In the genomic region with DNA sequence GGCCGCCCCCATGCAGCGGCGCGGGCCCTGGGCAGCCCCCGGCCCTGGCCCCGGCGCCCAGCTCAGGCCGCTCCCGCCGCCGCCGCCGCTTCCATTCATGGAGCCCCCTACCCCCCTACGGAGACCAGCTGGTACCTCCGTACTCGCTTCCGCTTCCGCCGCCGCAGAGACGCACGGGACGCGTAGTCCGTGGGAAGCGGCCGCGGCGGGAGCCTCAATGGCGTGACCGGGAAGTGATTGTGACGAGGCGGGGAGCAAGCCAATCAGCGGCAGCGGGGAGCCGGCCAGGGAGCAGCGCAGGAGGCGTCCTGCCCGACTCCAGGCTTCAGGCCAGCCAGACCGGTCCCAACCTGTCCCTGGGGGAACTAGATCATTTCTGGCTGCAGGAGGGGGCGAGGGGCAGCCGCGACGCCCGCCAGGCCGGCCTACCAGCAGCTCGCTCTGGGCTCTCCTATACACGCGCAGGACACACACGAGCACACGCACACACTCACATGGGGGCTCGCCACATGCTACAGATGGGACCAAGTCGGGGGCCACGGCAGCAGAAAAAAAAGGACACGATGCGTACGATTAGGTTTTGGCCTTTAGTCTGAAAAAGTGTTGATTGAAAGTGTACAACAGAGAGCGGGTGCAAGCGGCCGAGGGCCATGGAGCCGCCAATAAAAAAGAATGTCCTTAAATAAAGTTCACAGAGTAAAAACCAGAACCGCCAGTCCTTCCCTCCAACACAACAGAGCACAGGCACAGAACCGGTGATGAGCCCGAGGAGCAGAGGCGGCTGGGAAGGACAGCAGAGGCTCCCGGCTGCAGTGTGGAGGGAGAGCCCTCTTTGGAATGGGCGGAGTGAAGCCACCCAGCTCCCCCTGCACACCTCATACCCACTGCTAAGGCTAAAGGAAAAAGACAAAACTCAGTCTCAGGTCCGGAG, we compare ENCODE assay signal across 8 cellular contexts. TPM values are rescaled to one million over a fixed set of nuclear protein-coding genes. Genes with fewer than 3 reads are reported as not detected.
DNase-seq lines count a peak whose midpoint lies in the region; ATAC-seq and TF ChIP-seq lines count a peak whose summit lies in the region.

A gene with protein sequence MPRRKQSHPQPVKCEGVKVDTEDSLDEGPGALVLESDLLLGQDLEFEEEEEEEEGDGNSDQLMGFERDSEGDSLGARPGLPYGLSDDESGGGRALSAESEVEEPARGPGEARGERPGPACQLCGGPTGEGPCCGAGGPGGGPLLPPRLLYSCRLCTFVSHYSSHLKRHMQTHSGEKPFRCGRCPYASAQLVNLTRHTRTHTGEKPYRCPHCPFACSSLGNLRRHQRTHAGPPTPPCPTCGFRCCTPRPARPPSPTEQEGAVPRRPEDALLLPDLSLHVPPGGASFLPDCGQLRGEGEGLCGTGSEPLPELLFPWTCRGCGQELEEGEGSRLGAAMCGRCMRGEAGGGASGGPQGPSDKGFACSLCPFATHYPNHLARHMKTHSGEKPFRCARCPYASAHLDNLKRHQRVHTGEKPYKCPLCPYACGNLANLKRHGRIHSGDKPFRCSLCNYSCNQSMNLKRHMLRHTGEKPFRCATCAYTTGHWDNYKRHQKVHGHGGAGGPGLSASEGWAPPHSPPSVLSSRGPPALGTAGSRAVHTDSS (minus strand): TSS at position 109 of the 931 bp plus-strand sequence. CDS start 208 bp downstream, outside the sequence.

- peak within 1 kb of the TSS; percentile 91 to 94 for H3K18ac ChIP-seq in mesenchymal stem cell (ENCODE audit: low read depth in 1 of 2, low read length in 2 of 2)

- peaks cover 52 to 66% of the 10 kb centered on the region in 2 donors for H3K36me3 Mint-ChIP-seq in CD14-positive monocyte

- peak within 1 kb of the TSS; percentile 93 to 98 (median 96) for H3K27ac Mint-ChIP-seq in CD14-positive monocyte

- peaks cover 29% of the 10 kb centered on the region for H3K4me1 Mint-ChIP-seq in CD14-positive monocyte

- peak within 1 kb of the TSS; percentile 70 to 95 for H3K4ac ChIP-seq in mesenchymal stem cell (ENCODE audit: low read depth in 1 of 2, low read length in 2 of 2)

- H3K9me3 ChIP-seq in effector memory CD4-positive, alpha-beta T cell (ENCODE audit: control insufficient read depth, low read length) = no peaks in the 10 kb centered on the region
- H3K9me3 ChIP-seq in mesenchymal stem cell (ENCODE audit: control insufficient read depth, low read length) = no peaks in the 10 kb centered on the region

- H3K23ac ChIP-seq in mesenchymal stem cell (ENCODE audit: low read length in 2 of 2) = peak within 1 kb of the TSS; percentile 34 to 70

- no peak within 1 kb of the TSS for H2BK5ac ChIP-seq in mesenchymal stem cell (ENCODE audit: low read depth, low read length, poor library complexity, severe bottlenecking)

- whole genome bisulfite sequencing in mesenchymal stem cell = 35% methylated on average over 55 of the region's 68 CpGs

- H2AFZ ChIP-seq in mesenchymal stem cell (ENCODE audit: low read depth, low read length) = peak within 1 kb of the TSS; percentile 91

- DNase-seq in CD14-positive monocyte (ENCODE audit: low spot score) = peak; percentile 94
- DNase-seq in HL-60 (ENCODE audit: low read depth in 1 of 2, low spot score in 1 of 2) = peak; percentile 88 to 96
- peak; percentile 20 for DNase-seq in NK-92 (lab: John Stamatoyannopoulos, UW; ENCODE audit: unreplicated experiment)
- peak; percentile 72 to 76 for DNase-seq in activated CD8-positive, alpha-beta memory T cell treated with anti-CD3 and anti-CD28 coated beads for 4 hours (ENCODE audit: low read depth in 2 of 2)
- DNase-seq in effector memory CD4-positive, alpha-beta T cell = peak; percentile 78 to 86 (median 80)
- DNase-seq in mesenchymal stem cell = peak; percentile 97
- peak; percentile 73 for DNase-seq in stimulated activated CD8-positive, alpha-beta memory T cell treated with anti-CD3 and anti-CD28 coated beads, Interleukin-12 subunit alpha, Interleukin-12 subunit beta, amount 100 ng/mL, for 24 hours (ENCODE audit: extremely low read depth)

- TF ChIP-seq CTCF in CD14-positive monocyte (IDR thresholded peaks at IDR 0.05) (no peak), HL-60 (IDR thresholded peaks at IDR 0.05; ENCODE audit: insufficient read depth, low read length) (no peak)

- peak within 1 kb of the TSS; percentile 99 for H3K9ac ChIP-seq in mesenchymal stem cell (ENCODE audit: low read length)

- peaks cover 0 to 2% (median 0%) of the 10 kb centered on the region in 7 donors for H3K9me3 Mint-ChIP-seq in CD14-positive monocyte

- peak; percentile 86 for ATAC-seq in GM19397 (IDR thresholded peaks at IDR 0.05; ENCODE audit: unreplicated experiment)

- H3K27me3 ChIP-seq in HL-60 (ENCODE audit: insufficient read depth, poor library complexity, severe bottlenecking) (no peaks in the 10 kb centered on the region), mesenchymal stem cell (ENCODE audit: control insufficient read depth in 1 of 2, insufficient read depth in 1 of 2, low read length in 2 of 2) (no peaks in the 10 kb centered on the region)
- no peaks in the 10 kb centered on the region for H3K27me3 ChIP-seq in effector memory CD4-positive, alpha-beta T cell (replicated peaks; ENCODE audit: control insufficient read depth, insufficient read depth, low read length, poor library complexity, severe bottlenecking)

- H3K4me3 ChIP-seq in HL-60 (replicated peaks; ENCODE audit: insufficient read depth, low read length) = peak within 1 kb of the TSS; percentile 77
- H3K4me3 ChIP-seq in effector memory CD4-positive, alpha-beta T cell (ENCODE audit: insufficient read depth, low read depth, low read length, poor library complexity, severe bottlenecking) = peak within 1 kb of the TSS; percentile 68
- H3K4me3 ChIP-seq in mesenchymal stem cell (ENCODE audit: insufficient read depth in 1 of 2, low read depth in 1 of 2, low read length in 2 of 2) = peak within 1 kb of the TSS; percentile 76 to 95

- peak within 1 kb of the TSS; percentile 92 for H2BK120ac ChIP-seq in mesenchymal stem cell (ENCODE audit: low read depth, low read length)

- H2BK12ac ChIP-seq in mesenchymal stem cell (ENCODE audit: low read length in 2 of 2) = no peak within 1 kb of the TSS

- H3K4me2 ChIP-seq in mesenchymal stem cell (ENCODE audit: low read length, poor library complexity, severe bottlenecking) = peak within 1 kb of the TSS; percentile 77

- H3K4me1 ChIP-seq in effector memory CD4-positive, alpha-beta T cell (ENCODE audit: control insufficient read depth, insufficient read depth, low read length, poor library complexity, severe bottlenecking) = peaks cover 14% of the 10 kb centered on the region
- peaks cover 21% of the 10 kb centered on the region for H3K4me1 ChIP-seq in mesenchymal stem cell (ENCODE audit: control insufficient read depth, insufficient read depth, low read depth, low read length)

- H3K27me3 Mint-ChIP-seq in CD14-positive monocyte (ENCODE audit: low read depth in 3 of 3) = peaks cover 0 to 3% (median 1%) of the 10 kb centered on the region in 3 donors

- H4K8ac ChIP-seq in mesenchymal stem cell (ENCODE audit: low read length) = peak within 1 kb of the TSS; percentile 95

- H3K79me1 ChIP-seq in mesenchymal stem cell (replicated peaks; ENCODE audit: low read length, poor library complexity, severe bottlenecking) = peaks cover 20% of the 10 kb centered on the region

- H2AK5ac ChIP-seq in mesenchymal stem cell (ENCODE audit: low read length, severe bottlenecking) = peak within 1 kb of the TSS; percentile 43

- peak within 1 kb of the TSS; percentile 79 for H4K91ac ChIP-seq in mesenchymal stem cell (ENCODE audit: low read length)

- intact Hi-C loops in CD14-positive monocyte (cut with micrococcal nuclease) = loop anchor here (1.0 to 10.0 kb wide), 3 partner anchors 10 to 114 kb away; a partner anchor contains a TSS

- peak within 1 kb of the TSS in 1 of 2 experiments; percentile 64 for H3K14ac ChIP-seq in mesenchymal stem cell (ENCODE audit: low read length in 2 of 2)

- H3K36me3 ChIP-seq in effector memory CD4-positive, alpha-beta T cell (ENCODE audit: control insufficient read depth, insufficient read depth, low read length) = peaks cover 53% of the 10 kb centered on the region
- peaks cover 64 to 74% of the 10 kb centered on the region in 2 experiments for H3K36me3 ChIP-seq in mesenchymal stem cell (ENCODE audit: control insufficient read depth in 1 of 2, insufficient read depth in 2 of 2, low read depth in 1 of 2, low read length in 2 of 2)

- H2BK15ac ChIP-seq in mesenchymal stem cell (ENCODE audit: low read depth, poor library complexity, severe bottlenecking) = peak within 1 kb of the TSS; percentile 61

- H3K27ac ChIP-seq in HL-60 (replicated peaks) (peak within 1 kb of the TSS; percentile 71), mesenchymal stem cell (ENCODE audit: low read length, poor library complexity, severe bottlenecking) (peak within 1 kb of the TSS; percentile 67)
- peak within 1 kb of the TSS; percentile 69 for H3K27ac ChIP-seq in effector memory CD4-positive, alpha-beta T cell (ENCODE audit: insufficient read depth, low read length, poor library complexity, severe bottlenecking)

- peak within 1 kb of the TSS; percentile 86 to 91 for H3K4me3 Mint-ChIP-seq in CD14-positive monocyte

RNA-seq across cellular contexts. Expression of the gene that starts here (rescaled TPM):
- polyA plus RNA-seq in CD14-positive monocyte = 1 to 10 TPM; 2.4 to 2.6 TPM
- polyA plus RNA-seq in mesenchymal stem cell (2013, experiment 1 of 2) = 16.6 TPM
- polyA plus RNA-seq in mesenchymal stem cell (2013, experiment 2 of 2) = 15.9 TPM

Comparison
In these comparisons a context has a peak if more than half of its experiments do, and no peak if none do; other contexts are left out.
1. Peak in every context shown above with its lines: DNase-seq, ATAC-seq, H3K4me3 ChIP-seq and H3K27ac ChIP-seq.
2. DNase-seq: peak in every context shown above with its lines; median percentile 97 in mesenchymal stem cell; 94 in CD14-positive monocyte; 92 in HL-60; 80 in effector memory CD4-positive, alpha-beta T cell; 74 in activated CD8-positive, alpha-beta memory T cell treated with anti-CD3 and anti-CD28 coated beads for 4 hours; 73 in stimulated activated CD8-positive, alpha-beta memory T cell treated with anti-CD3 and anti-CD28 coated beads, Interleukin-12 subunit alpha, Interleukin-12 subunit beta, amount 100 ng/mL, for 24 hours; 20 in NK-92.